ENCODE assay signal across 33 cellular contexts in genomic region chr20:1298166-1298565, GRCh38. TPM values are rescaled to one million over a fixed set of nuclear protein-coding genes. Genes with fewer than 3 reads are reported as not detected.
"Had no signal": no experiment of that assay in that cellular context is flagged by ENCODE, and none has a peak within 500 bp of the region (broad histone marks: within the 10 kb centered on the region; RNA-seq: fewer than 3 reads in every experiment).

No MANE protein-coding gene starts in this region.

- H3K27ac ChIP-seq: ascending aorta, breast epithelium, cardiac muscle cell, coronary artery, WERI-Rb-1 had no signal

- H3K4me3 Mint-ChIP-seq: activated B cell treated with CpG ODN at 0.5 μM for 24 hours; activated CD8-positive, alpha-beta T cell treated with anti-CD3 and anti-CD28 coated beads for 36 hours; activated T-cell treated with anti-CD3 and anti-CD28 coated beads, Interleukin-2, amount 50 U/mL, for 4 hours; activated T-helper 17 cell treated with anti-CD3 and anti-CD28 coated beads, Interleukin-2, amount 50 U/mL, for 72 hours; brain; dendritic cell treated with granulocyte-macrophage colony-stimulating factor and Interleukin-4, amounts not matched to agents 40 ng/mL and 50 ng/mL, for 4 days; endodermal cell; T-cell; T-helper 1 cell treated with Interleukin-12 subunit alpha and Interleukin-12 subunit beta and Interleukin-4 antibody, amounts not matched to agents 30 μg/mL and 1 μg/mL, for 36 hours; T-helper 2 cell treated with Interferon-gamma antibody and Interleukin-4, amounts not matched to agents 5 μg/mL and 100 μg/mL, for 36 hours had no signal

- DNase-seq: activated B cell treated with CpG ODN at 0.5 μM for 24 hours; activated CD4-positive, alpha-beta T cell treated with anti-CD3 and anti-CD28 coated beads for 48 hours; activated CD4-positive, alpha-beta T cell treated with anti-CD3 and anti-CD28 coated beads, Interleukin-2, amount 50 U/mL, for 1 hour; activated CD4-positive, alpha-beta T cell treated with anti-CD3 and anti-CD28 coated beads, Interleukin-2, amount 50 U/mL, for 48 hours; activated CD8-positive, alpha-beta memory T cell treated with anti-CD3 and anti-CD28 coated beads for 24 hours; activated CD8-positive, alpha-beta T cell treated with anti-CD3 and anti-CD28 coated beads for 36 hours; activated effector memory CD4-positive, alpha-beta T cell treated with Interleukin-2 at 50 U/mL for 16 hours; activated gamma-delta T cell treated with Interleukin-2 at 50 U/mL for 16 hours; activated naive CD4-positive, alpha-beta T cell treated with anti-CD3 and anti-CD28 coated beads, Interleukin-2, amount 50 U/mL, for 16 hours; activated naive CD4-positive, alpha-beta T cell treated with Interleukin-2 at 50 U/mL for 16 hours; activated naive CD8-positive, alpha-beta T cell treated with anti-CD3 and anti-CD28 coated beads, Interleukin-2, amount 10 ng/mL, durations not matched to agents 7 days and 5 days; activated T-cell treated with anti-CD3 and anti-CD28 coated beads, Interleukin-2, amount 50 U/mL, for 4 hours; central memory CD4-positive, alpha-beta T cell; effector memory CD4-positive, alpha-beta T cell; endodermal cell; foreskin fibroblast; SW 1271; T-cell; T1000; WERI-Rb-1 had no signal

- H3K4me1 Mint-ChIP-seq: activated B cell treated with CpG ODN at 0.5 μM for 24 hours, brain had no signal

- H3K9me3 Mint-ChIP-seq: activated B cell treated with CpG ODN at 0.5 μM for 24 hours; activated CD8-positive, alpha-beta T cell treated with anti-CD3 and anti-CD28 coated beads for 36 hours; activated naive CD8-positive, alpha-beta T cell treated with anti-CD3 and anti-CD28 coated beads, Interleukin-2, amount 10 ng/mL, durations not matched to agents 7 days and 5 days; activated T-cell treated with anti-CD3 and anti-CD28 coated beads, Interleukin-2, amount 50 U/mL, for 4 hours; activated T-helper 17 cell treated with anti-CD3 and anti-CD28 coated beads, Interleukin-2, amount 50 U/mL, for 72 hours; brain; dendritic cell treated with granulocyte-macrophage colony-stimulating factor and Interleukin-4, amounts not matched to agents 40 ng/mL and 50 ng/mL, for 4 days; endodermal cell; T-cell; T-helper 1 cell treated with Interleukin-12 subunit alpha and Interleukin-12 subunit beta and Interleukin-4 antibody, amounts not matched to agents 30 μg/mL and 1 μg/mL, for 36 hours; T-helper 2 cell treated with Interferon-gamma antibody and Interleukin-4, amounts not matched to agents 5 μg/mL and 100 μg/mL, for 36 hours had no signal

- ATAC-seq: activated CD4-positive, CD25-positive, alpha-beta regulatory T cell treated with anti-CD3 and anti-CD28 coated beads, Interleukin-2, amount 50 U/mL, for 24 hours; activated CD8-positive, alpha-beta T cell treated with anti-CD3 and anti-CD28 coated beads for 36 hours; activated T-cell treated with anti-CD3 and anti-CD28 coated beads, Interleukin-2, amount 50 U/mL, for 4 hours; activated T-helper 17 cell treated with anti-CD3 and anti-CD28 coated beads, Interleukin-2, amount 50 U/mL, for 72 hours; esophagus mucosa; T-cell had no signal

- H3K36me3 ChIP-seq: breast epithelium, cardiac muscle cell, WERI-Rb-1 had no signal

- H3K4me3 ChIP-seq: ascending aorta, breast epithelium, cardiac muscle cell, coronary artery, dorsolateral prefrontal cortex had no signal

- H3K9me3 ChIP-seq: ascending aorta, breast epithelium had no signal

- H3K4me1 ChIP-seq: ascending aorta, breast epithelium had no signal

- H3K27ac Mint-ChIP-seq: activated B cell treated with CpG ODN at 0.5 μM for 24 hours; brain; dendritic cell treated with granulocyte-macrophage colony-stimulating factor and Interleukin-4, amounts not matched to agents 40 ng/mL and 50 ng/mL, for 4 days; endodermal cell; T-helper 1 cell treated with Interleukin-12 subunit alpha and Interleukin-12 subunit beta and Interleukin-4 antibody, amounts not matched to agents 30 μg/mL and 1 μg/mL, for 36 hours had no signal

- H3K27me3 ChIP-seq: ascending aorta, breast epithelium, cardiac muscle cell, dorsolateral prefrontal cortex had no signal

- FAIRE-seq: frontal cortex had no signal

- H3K27me3 Mint-ChIP-seq: activated B cell treated with CpG ODN at 0.5 μM for 24 hours; activated CD8-positive, alpha-beta T cell treated with anti-CD3 and anti-CD28 coated beads for 36 hours; activated naive CD8-positive, alpha-beta T cell treated with anti-CD3 and anti-CD28 coated beads, Interleukin-2, amount 10 ng/mL, durations not matched to agents 7 days and 5 days; activated T-helper 17 cell treated with anti-CD3 and anti-CD28 coated beads, Interleukin-2, amount 50 U/mL, for 72 hours; T-cell had no signal

RNA-seq across cellular contexts. Expression of gene SDCBP2, which starts 30.8 kb away (rescaled TPM):
- total RNA-seq: ascending aorta had no signal
